1 cellular context compared by ENCODE assay signal in genomic region chr12:57085999-57086950, GRCh38.
TF ChIP-seq lines count a peak whose summit lies in the region.

No MANE protein-coding gene starts in this region.

TF ChIP-seq in K562, 482 proteins besides CTCF, POLR2A, EP300 and RAD21 (continued from another document and continues in another):
- TF ChIP-seq HBP1 (CRISPR knock-in tag; IDR thresholded peaks at IDR 0.05), result peak; percentile 47; the same call in 1 of the 2 replicates
- no peak for TF ChIP-seq HDAC6 (IDR thresholded peaks at IDR 0.05; ENCODE audit: low read depth, low read length)
- no peak; the same call in 1 of the 2 replicates for TF ChIP-seq MTA3 (IDR thresholded peaks at IDR 0.05; ENCODE audit: borderline replicate concordance)
- TF ChIP-seq ATF7 (IDR thresholded peaks at IDR 0.05), result peak; percentile 39; the same call in 1 of the 2 replicates
- no peak for TF ChIP-seq CEBPZ (IDR thresholded peaks at IDR 0.05; ENCODE audit: borderline replicate concordance, low read depth, low read length)
- peak; percentile 49; the same call in 1 of the 2 replicates for TF ChIP-seq ELF1 (tag; IDR thresholded peaks at IDR 0.05)
- no peak for TF ChIP-seq PCBP2 (IDR thresholded peaks at IDR 0.05; ENCODE audit: low read depth, low read length, poor library complexity, severe bottlenecking)
- TF ChIP-seq NONO (IDR thresholded peaks at IDR 0.05; ENCODE audit: low read depth in 2 of 2, low read length in 1 of 2), result no peak
- no peak for TF ChIP-seq ZNF280B (CRISPR knock-in tag; IDR thresholded peaks at IDR 0.05)
- TF ChIP-seq TBP (optimal IDR thresholded peaks at IDR 0.05; ENCODE audit: low read depth, low read length), result peak; percentile 16
- no peak for TF ChIP-seq MEF2D (tag; conservative IDR thresholded peaks at IDR 0.05; ENCODE audit: low read depth)
- no peak for TF ChIP-seq GTF2A2 (tag; IDR thresholded peaks at IDR 0.05)
- no peak for TF ChIP-seq ZNF551 (CRISPR knock-in tag; IDR thresholded peaks at IDR 0.05)
- peak in 1 of 2 experiments; percentile 60; a peak in 1 of 4 replicates for TF ChIP-seq HDAC1 (IDR thresholded peaks at IDR 0.05)
- no peak for TF ChIP-seq ARID4B (CRISPR knock-in tag; IDR thresholded peaks at IDR 0.05)
- TF ChIP-seq ZFP1 (CRISPR knock-in tag; IDR thresholded peaks at IDR 0.05), result no peak
- no peak for TF ChIP-seq ZNF217 (CRISPR knock-in tag; IDR thresholded peaks at IDR 0.05)
- TF ChIP-seq NFRKB (IDR thresholded peaks at IDR 0.05; ENCODE audit: low read depth), result 0 out of 2 replicates have a peak, but pooled peaks have one; percentile 29
- TF ChIP-seq RBBP5 (IDR thresholded peaks at IDR 0.05; ENCODE audit: borderline replicate concordance, insufficient read depth, low read length, poor library complexity, severe bottlenecking), result peak; percentile 8
- TF ChIP-seq BRF1 (IDR thresholded peaks at IDR 0.05; ENCODE audit: borderline replicate concordance, extremely low read depth, insufficient read length), result no peak
- no peak for TF ChIP-seq SIRT6 (IDR thresholded peaks at IDR 0.05; ENCODE audit: low read depth, low read length)
- no peak for TF ChIP-seq IFI16 (CRISPR knock-in tag; IDR thresholded peaks at IDR 0.05)
- peak; percentile 94 for TF ChIP-seq L3MBTL2 (IDR thresholded peaks at IDR 0.05)
- no peak for TF ChIP-seq EWSR1 (IDR thresholded peaks at IDR 0.05; ENCODE audit: borderline replicate concordance, low read depth, partially characterized antibody)
- no peak for TF ChIP-seq RNF219 (CRISPR knock-in tag; IDR thresholded peaks at IDR 0.05)
- TF ChIP-seq RBM34 (IDR thresholded peaks at IDR 0.05; ENCODE audit: borderline replicate concordance, insufficient read depth, low read length), result no peak
- peak; percentile 19; the same call in 1 of the 2 replicates for TF ChIP-seq SPI1 (IDR thresholded peaks at IDR 0.05; ENCODE audit: borderline replicate concordance, low read depth, low read length)
- TF ChIP-seq HSF4 (CRISPR knock-in tag; IDR thresholded peaks at IDR 0.05; ENCODE audit: borderline replicate concordance), result no peak
- TF ChIP-seq PHF21A (IDR thresholded peaks at IDR 0.05; ENCODE audit: borderline replicate concordance, low read depth), result peak; percentile 44; the same call in 1 of the 2 replicates
- peak; percentile 48 for TF ChIP-seq EP400 (IDR thresholded peaks at IDR 0.05)
- no peak for TF ChIP-seq ZBED1 (IDR thresholded peaks at IDR 0.05)
- TF ChIP-seq ATF3 (IDR thresholded peaks at IDR 0.05), result 0 out of 2 replicates have a peak, but pooled peaks have one; percentile 6
- no peak for TF ChIP-seq ATF3 (CRISPR knock-in tag; conservative IDR thresholded peaks at IDR 0.05)
- TF ChIP-seq TRIM24 (IDR thresholded peaks at IDR 0.05), result no peak; a peak in 1 of 4 replicates
- TF ChIP-seq ZNF785 (CRISPR knock-in tag; IDR thresholded peaks at IDR 0.05), result no peak
- TF ChIP-seq TCF15 (CRISPR knock-in tag; IDR thresholded peaks at IDR 0.05), result 0 out of 2 replicates have a peak, but pooled peaks have one; percentile 1
- TF ChIP-seq MCM2 (IDR thresholded peaks at IDR 0.05; ENCODE audit: low read depth), result no peak
- TF ChIP-seq ZNF41 (CRISPR knock-in tag; conservative IDR thresholded peaks at IDR 0.05), result no peak
- TF ChIP-seq HES1 (IDR thresholded peaks at IDR 0.05; ENCODE audit: low read depth), result 0 out of 2 replicates have a peak, but pooled peaks have one; percentile 34
- TF ChIP-seq ATF6 (CRISPR knock-in tag; IDR thresholded peaks at IDR 0.05), result 0 out of 2 replicates have a peak, but pooled peaks have one; percentile 42
- TF ChIP-seq ZBTB2 (IDR thresholded peaks at IDR 0.05), result peak; percentile 64; the same call in 1 of the 2 replicates
- TF ChIP-seq ZNF224 (CRISPR knock-in tag; IDR thresholded peaks at IDR 0.05), result no peak
